Comparison of ENCODE assay signal across 8 cellular contexts in the genomic region with DNA sequence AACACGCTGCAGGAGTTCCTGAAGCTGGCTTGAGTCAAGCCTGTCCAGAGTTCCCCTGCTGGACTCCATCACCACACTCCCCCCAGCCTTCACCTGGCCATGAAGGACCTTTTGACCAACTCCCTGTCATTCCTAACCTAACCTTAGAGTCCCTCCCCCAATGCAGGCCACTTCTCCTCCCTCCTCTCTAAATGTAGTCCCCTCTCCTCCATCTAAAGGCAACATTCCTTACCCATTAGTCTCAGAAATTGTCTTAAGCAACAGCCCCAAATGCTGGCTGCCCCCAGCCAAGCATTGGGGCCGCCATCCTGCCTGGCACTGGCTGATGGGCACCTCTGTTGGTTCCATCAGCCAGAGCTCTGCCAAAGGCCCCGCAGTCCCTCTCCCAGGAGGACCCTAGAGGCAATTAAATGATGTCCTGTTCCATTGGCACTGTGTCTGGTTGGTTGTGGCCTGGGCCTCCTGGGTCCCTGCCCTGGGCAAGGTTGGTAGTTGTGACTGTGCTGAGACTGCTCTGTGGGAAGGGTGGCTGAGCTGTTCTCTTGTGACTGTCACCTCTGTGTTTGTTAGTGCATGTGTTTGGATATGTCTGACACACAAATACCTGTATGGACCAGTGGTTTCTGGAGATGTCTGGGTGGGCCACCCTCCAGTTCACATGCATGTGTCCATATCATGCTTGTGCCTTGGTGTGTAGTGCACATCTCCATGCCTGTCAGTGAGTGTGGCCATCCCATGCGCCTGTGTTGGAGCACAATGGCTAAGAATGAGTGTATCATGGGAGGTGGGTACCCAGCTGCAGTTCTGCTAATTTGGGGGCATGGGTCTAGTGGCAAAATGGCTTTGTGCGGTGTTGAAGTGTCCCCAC. TPM values are rescaled to one million over a fixed set of nuclear protein-coding genes. Genes with fewer than 3 reads are reported as not detected.
DNase-seq lines count a peak whose midpoint lies in the region; ATAC-seq and TF ChIP-seq lines count a peak whose summit lies in the region.

No MANE protein-coding gene starts in this region.

- H3K4me1 ChIP-seq in tibial nerve: peaks cover 0 to 89% (median 62%) of the 10 kb centered on the region in 4 donors

- H3K4me1 Mint-ChIP-seq in activated naive CD4-positive, alpha-beta T cell treated with anti-CD3 and anti-CD28 coated beads, Interleukin-2, amount 50 U/mL, for 24 hours: peaks cover 83% of the 10 kb centered on the region
- peaks cover 54% of the 10 kb centered on the region for H3K4me1 Mint-ChIP-seq in activated T-helper 17 cell treated with anti-CD3 and anti-CD28 coated beads, Interleukin-2, amount 50 U/mL, for 72 hours

- H3K36me3 Mint-ChIP-seq in activated naive CD4-positive, alpha-beta T cell treated with anti-CD3 and anti-CD28 coated beads, Interleukin-2, amount 50 U/mL, for 24 hours: peaks cover 21% of the 10 kb centered on the region
- H3K36me3 Mint-ChIP-seq in activated T-helper 17 cell treated with anti-CD3 and anti-CD28 coated beads, Interleukin-2, amount 50 U/mL, for 72 hours (ENCODE audit: low read depth): peaks cover 86% of the 10 kb centered on the region

- H3K27ac Mint-ChIP-seq in activated naive CD4-positive, alpha-beta T cell treated with anti-CD3 and anti-CD28 coated beads, Interleukin-2, amount 50 U/mL, for 24 hours: peak overlapping the region; percentile 77
- H3K27ac Mint-ChIP-seq in activated T-helper 17 cell treated with anti-CD3 and anti-CD28 coated beads, Interleukin-2, amount 50 U/mL, for 72 hours: peak overlapping the region; percentile 82

- TF ChIP-seq CTCF in tibial nerve (IDR thresholded peaks at IDR 0.05): no peak

- no peaks in the 10 kb centered on the region for H3K9me3 Mint-ChIP-seq in activated naive CD4-positive, alpha-beta T cell treated with anti-CD3 and anti-CD28 coated beads, Interleukin-2, amount 50 U/mL, for 24 hours
- H3K9me3 Mint-ChIP-seq in activated T-helper 17 cell treated with anti-CD3 and anti-CD28 coated beads, Interleukin-2, amount 50 U/mL, for 72 hours: no peaks in the 10 kb centered on the region

- WGBS in tibial nerve, 2 donors: 90 to 93% methylated on average over 5 of the region's 5 CpGs

- H3K9me3 ChIP-seq in iPS-18c (ENCODE audit: control insufficient read depth, insufficient read depth, low read length) (no peaks in the 10 kb centered on the region), tibial nerve (no peaks in the 10 kb centered on the region)

- no peak for ATAC-seq in activated T-helper 17 cell treated with anti-CD3 and anti-CD28 coated beads, Interleukin-2, amount 50 U/mL, for 72 hours (replicated peaks)
- ATAC-seq in HG03520 (IDR thresholded peaks at IDR 0.05; ENCODE audit: unreplicated experiment): no peak

- no peak for TF ChIP-seq POLR2A in tibial nerve (IDR thresholded peaks at IDR 0.05)

- H3K4me3 Mint-ChIP-seq in activated naive CD4-positive, alpha-beta T cell treated with anti-CD3 and anti-CD28 coated beads, Interleukin-2, amount 50 U/mL, for 24 hours: peak overlapping the region; percentile 87
- H3K4me3 Mint-ChIP-seq in activated T-helper 17 cell treated with anti-CD3 and anti-CD28 coated beads, Interleukin-2, amount 50 U/mL, for 72 hours: peak overlapping the region; percentile 91

- TF ChIP-seq EP300 in tibial nerve (IDR thresholded peaks at IDR 0.05): no peak

- no peaks in the 10 kb centered on the region for H3K27me3 ChIP-seq in tibial nerve

- H3K27me3 Mint-ChIP-seq in activated naive CD4-positive, alpha-beta T cell treated with anti-CD3 and anti-CD28 coated beads, Interleukin-2, amount 50 U/mL, for 24 hours: no peaks in the 10 kb centered on the region
- no peaks in the 10 kb centered on the region for H3K27me3 Mint-ChIP-seq in activated T-helper 17 cell treated with anti-CD3 and anti-CD28 coated beads, Interleukin-2, amount 50 U/mL, for 72 hours

- peaks cover 0 to 14% (median 0%) of the 10 kb centered on the region in 3 donors for H3K36me3 ChIP-seq in tibial nerve

- H3K27ac ChIP-seq in tibial nerve: peak overlapping the region; percentile 81 to 99 (median 96)

- H3K4me3 ChIP-seq in iPS-18c (ENCODE audit: insufficient read depth, low read depth, low read length) (peak overlapping the region; percentile 40), tibial nerve (peak overlapping the region in 2 of 4 donors; percentile 81 to 98)

- DNase-seq in activated naive CD4-positive, alpha-beta T cell treated with Interleukin-2 at 50 U/mL for 16 hours: no peak
- DNase-seq in tibial nerve (ENCODE audit: low spot score in 2 of 2): no peak
- DNase-seq in Ammon's horn (ENCODE audit: low spot score): no peak
- DNase-seq in HCEC 1CT: no peak

RNA-seq across cellular contexts. Expression of gene SH3BGRL3, which starts 1.4 kb away (rescaled TPM):
- total RNA-seq in activated T-helper 17 cell treated with anti-CD3 and anti-CD28 coated beads, Interleukin-2, amount 50 U/mL, for 72 hours: 100 to 1,000 TPM; 258 to 280 TPM
- 10 to 100 TPM; 49.6 to 97.2 (median 56.0) TPM for total RNA-seq in tibial nerve

RNA-seq across cellular contexts. Expression of gene UBXN11, which starts 25.1 kb away (rescaled TPM):
- total RNA-seq in activated T-helper 17 cell treated with anti-CD3 and anti-CD28 coated beads, Interleukin-2, amount 50 U/mL, for 72 hours: 10 to 100 TPM; 17.9 to 23.2 TPM
- 10 to 100 TPM; 13.8 to 48.3 (median 19.7) TPM for total RNA-seq in tibial nerve

RNA-seq across cellular contexts. Expression of gene CD52, which starts 36.4 kb away (rescaled TPM):
- total RNA-seq in activated T-helper 17 cell treated with anti-CD3 and anti-CD28 coated beads, Interleukin-2, amount 50 U/mL, for 72 hours: 100 to 1,000 TPM; 218 to 542 TPM
- 1 to 10 TPM in 1 of 4 donors, not detected in 3; 4.8 TPM for total RNA-seq in tibial nerve

RNA-seq across cellular contexts. Expression of gene CEP85, which starts 47.3 kb away (rescaled TPM):
- total RNA-seq in activated T-helper 17 cell treated with anti-CD3 and anti-CD28 coated beads, Interleukin-2, amount 50 U/mL, for 72 hours: 10 to 100 TPM; 34.8 to 37.7 TPM
- total RNA-seq in tibial nerve: 10 to 100 TPM; 14.9 to 23.7 (median 20.0) TPM

Comparison
In these comparisons a context has a peak if more than half of its experiments do, and no peak if none do; other contexts are left out.
1. RNA of gene CD52, which starts 36.4 kb away (total RNA-seq): 218 to 542 TPM in activated T-helper 17 cell treated with anti-CD3 and anti-CD28 coated beads, Interleukin-2, amount 50 U/mL, for 72 hours; 4.8 TPM in tibial nerve; every median in the first group is over 10 times any median in the second.